ENCODE assay signal across 16 cellular contexts in genomic region chr16:85984947-85985451, GRCh38.
DNase-seq lines count a peak whose midpoint lies in the region; ATAC-seq and TF ChIP-seq lines count a peak whose summit lies in the region.
"Had no signal": no experiment of that assay in that cellular context is flagged by ENCODE, and none has a peak within 500 bp of the region (broad histone marks: within the 10 kb centered on the region; RNA-seq: fewer than 3 reads in every experiment).

No MANE protein-coding gene starts in this region.

- DNase-seq in stimulated activated naive CD8-positive, alpha-beta T cell treated with anti-CD3 and anti-CD28 coated beads, Interleukin-15, Interleukin-2, amounts not matched to agents 100 U/mL and 50 U/mL, for 24 hours = no peak
- DNase-seq in lower lobe of right lung (peak; percentile 74), aorta (peak; percentile 64 to 79), mesenteric fat pad (ENCODE audit: low spot score) (no peak), NCI-H187 treated with DMSO at 0.1 percent for 48 hours (lab: John Stamatoyannopoulos, UW) (no peak)
- no peak for DNase-seq in activated CD8-positive, alpha-beta memory T cell treated with anti-CD3 and anti-CD28 coated beads for 24 hours
- DNase-seq: HCEC 1CT; NCI-H1930; NCI-H82; stimulated activated CD4-positive, alpha-beta T cell treated with anti-CD3 and anti-CD28 coated beads, Interleukin-1b, Interleukin-23, amount 100 ng/mL, for 48 hours; stimulated activated naive CD4-positive, alpha-beta T cell had no signal

- peaks cover 65% of the 10 kb centered on the region for H3K4me1 Mint-ChIP-seq in stimulated activated naive CD8-positive, alpha-beta T cell treated with anti-CD3 and anti-CD28 coated beads, Interleukin-15, Interleukin-2, amounts not matched to agents 100 ng/mL and 50 ng/mL, for 24 hours (ENCODE audit: low read depth)
- peaks cover 55% of the 10 kb centered on the region for H3K4me1 Mint-ChIP-seq in activated naive CD8-positive, alpha-beta T cell (ENCODE audit: low read depth)

- no peaks in the 10 kb centered on the region for H3K27me3 Mint-ChIP-seq in stimulated activated naive CD8-positive, alpha-beta T cell treated with anti-CD3 and anti-CD28 coated beads, Interleukin-15, Interleukin-2, amounts not matched to agents 100 ng/mL and 50 ng/mL, for 24 hours
- H3K27me3 Mint-ChIP-seq in activated naive CD8-positive, alpha-beta T cell = no peaks in the 10 kb centered on the region

- H3K9me3 ChIP-seq in lower lobe of right lung (no peaks in the 10 kb centered on the region), aorta (ENCODE audit: control insufficient read depth, low read length) (no peaks in the 10 kb centered on the region)

- H3K4me1 ChIP-seq in lower lobe of right lung = peaks cover 38% of the 10 kb centered on the region
- no peaks in the 10 kb centered on the region for H3K4me1 ChIP-seq in aorta (ENCODE audit: control insufficient read depth in 1 of 2, insufficient read depth in 2 of 2, low read length in 2 of 2)

- peak overlapping the region; percentile 82 for H3K27ac Mint-ChIP-seq in stimulated activated naive CD8-positive, alpha-beta T cell treated with anti-CD3 and anti-CD28 coated beads, Interleukin-15, Interleukin-2, amounts not matched to agents 100 ng/mL and 50 ng/mL, for 24 hours
- H3K27ac Mint-ChIP-seq in activated naive CD8-positive, alpha-beta T cell = peak overlapping the region; percentile 68

- H3K36me3 Mint-ChIP-seq in stimulated activated naive CD8-positive, alpha-beta T cell treated with anti-CD3 and anti-CD28 coated beads, Interleukin-15, Interleukin-2, amounts not matched to agents 100 ng/mL and 50 ng/mL, for 24 hours (ENCODE audit: low read depth) = no peaks in the 10 kb centered on the region
- no peaks in the 10 kb centered on the region for H3K36me3 Mint-ChIP-seq in activated naive CD8-positive, alpha-beta T cell

- H3K27me3 ChIP-seq in lower lobe of right lung (ENCODE audit: low read depth) = peaks cover 15% of the 10 kb centered on the region
- no peaks in the 10 kb centered on the region for H3K27me3 ChIP-seq in aorta (ENCODE audit: control insufficient read depth in 1 of 2, insufficient read depth in 2 of 2, low read length in 1 of 2)

- H3K36me3 ChIP-seq in lower lobe of right lung = no peaks in the 10 kb centered on the region
- no peaks in the 10 kb centered on the region for H3K36me3 ChIP-seq in aorta (ENCODE audit: control insufficient read depth in 1 of 2, insufficient read depth in 2 of 2, low read length in 1 of 2)

- intact Hi-C loops in lower lobe of right lung (cut with DNase I) (loop anchor here (10.0 kb wide), 1 partner anchor 160 kb away; no protein-coding TSS in a partner anchor), aorta (cut with DNase I) (loop anchor here in 1 of 2 donors (10.0 kb wide), 1 partner anchor 160 kb away; no protein-coding TSS in a partner anchor)

- ATAC-seq in stimulated activated naive CD8-positive, alpha-beta T cell treated with anti-CD3 and anti-CD28 coated beads, Interleukin-15, Interleukin-2, amounts not matched to agents 100 U/mL and 50 U/mL, for 24 hours = no peak
- ATAC-seq in lower lobe of right lung (peak; percentile 22 to 56), aorta (ENCODE audit: low FRiP score) (no peak)
- ATAC-seq: activated CD4-positive, CD25-positive, alpha-beta regulatory T cell treated with anti-CD3 and anti-CD28 coated beads, Interleukin-2, amount 50 U/mL, for 24 hours had no signal

- peak overlapping the region; percentile 44 for H3K4me3 Mint-ChIP-seq in stimulated activated naive CD8-positive, alpha-beta T cell treated with anti-CD3 and anti-CD28 coated beads, Interleukin-15, Interleukin-2, amounts not matched to agents 100 ng/mL and 50 ng/mL, for 24 hours
- no peak overlapping the region for H3K4me3 Mint-ChIP-seq in activated naive CD8-positive, alpha-beta T cell
- H3K4me3 Mint-ChIP-seq: activated T-helper 1 cell treated with anti-CD3 and anti-CD28 coated beads, Interleukin-12 subunit alpha, Interleukin-12 subunit beta, Interleukin-2, Interleukin-4 antibody, amounts not matched to agents 30 ng/mL and 10 ng/mL and 1 ng/mL, durations not matched to agents 14 hours and 24 hours and 36 hours had no signal

- H3K27ac ChIP-seq in lower lobe of right lung = peak overlapping the region; percentile 39
- H3K27ac ChIP-seq in aorta (ENCODE audit: low read depth in 1 of 2, low read length in 2 of 2) = no peak overlapping the region
- H3K27ac ChIP-seq: SK-N-MC had no signal

- 31 to 32% methylated on average over 20 of the region's 20 CpGs for WGBS in aorta, 2 donors

- TF ChIP-seq CTCF in lower lobe of right lung (IDR thresholded peaks at IDR 0.05) = no peak

- H3K9me3 Mint-ChIP-seq in stimulated activated naive CD8-positive, alpha-beta T cell treated with anti-CD3 and anti-CD28 coated beads, Interleukin-15, Interleukin-2, amounts not matched to agents 100 ng/mL and 50 ng/mL, for 24 hours = no peaks in the 10 kb centered on the region
- no peaks in the 10 kb centered on the region for H3K9me3 Mint-ChIP-seq in activated naive CD8-positive, alpha-beta T cell (ENCODE audit: low read depth)
- H3K9me3 Mint-ChIP-seq: activated T-helper 1 cell treated with anti-CD3 and anti-CD28 coated beads, Interleukin-12 subunit alpha, Interleukin-12 subunit beta, Interleukin-2, Interleukin-4 antibody, amounts not matched to agents 30 ng/mL and 10 ng/mL and 1 ng/mL, durations not matched to agents 14 hours and 24 hours and 36 hours had no signal

- H3K4me3 ChIP-seq in lower lobe of right lung = no peak overlapping the region
- no peak overlapping the region for H3K4me3 ChIP-seq in aorta (ENCODE audit: low read length in 2 of 2)
- H3K4me3 ChIP-seq: SK-N-MC had no signal

Comparison
In these comparisons a context has a peak if more than half of its experiments do, and no peak if none do; other contexts are left out.
1. ATAC-seq: peak in lower lobe of right lung (2 of 2); none in stimulated activated naive CD8-positive, alpha-beta T cell treated with anti-CD3 and anti-CD28 coated beads, Interleukin-15, Interleukin-2, amounts not matched to agents 100 U/mL and 50 U/mL, for 24 hours (single experiment) and aorta (single experiment).
2. DNase-seq: peak in lower lobe of right lung (single experiment) and aorta (2 of 2); none in stimulated activated naive CD8-positive, alpha-beta T cell treated with anti-CD3 and anti-CD28 coated beads, Interleukin-15, Interleukin-2, amounts not matched to agents 100 U/mL and 50 U/mL, for 24 hours (single experiment), activated CD8-positive, alpha-beta memory T cell treated with anti-CD3 and anti-CD28 coated beads for 24 hours (single experiment), mesenteric fat pad (single experiment) and NCI-H187 treated with DMSO at 0.1 percent for 48 hours (single experiment).